ENCODE assay signal across 13 cellular contexts in genomic region chr3:10623578-10624275, GRCh38.
DNase-seq lines count a peak whose midpoint lies in the region; ATAC-seq, FAIRE-seq and TF ChIP-seq lines count a peak whose summit lies in the region.
"Had no signal": no experiment of that assay in that cellular context is flagged by ENCODE, and none has a peak within 500 bp of the region (broad histone marks: within the 10 kb centered on the region; RNA-seq: fewer than 3 reads in every experiment).

No MANE protein-coding gene starts in this region.

- FAIRE-seq in pancreas (lab: Jason Lieb, UNC): no peak
- FAIRE-seq: GM18507 had no signal

- no peaks in the 10 kb centered on the region for H3K4me1 ChIP-seq in pancreas

- no peak overlapping the region for H3K27ac ChIP-seq in pancreas
- H3K27ac ChIP-seq: GM23248 had no signal

- no peak overlapping the region for H3K4me3 ChIP-seq in NB4 (ENCODE audit: low read depth, low read length)
- H3K4me3 ChIP-seq in fibroblast of pulmonary artery (replicated peaks; ENCODE audit: low read depth, low read length): no peak overlapping the region
- no peak overlapping the region for H3K4me3 ChIP-seq in pancreas
- H3K4me3 ChIP-seq: GM23248 had no signal

- TF ChIP-seq POLR2A in NB4 (IDR thresholded peaks at IDR 0.05; ENCODE audit: extremely low read depth, insufficient read length): no peak

- whole genome bisulfite sequencing in pancreas, 2 donors: 72 to 77% methylated on average over 4 of the region's 4 CpGs

- no peaks in the 10 kb centered on the region for H3K9me3 ChIP-seq in pancreas

- no peak for ATAC-seq in pancreas

- TF ChIP-seq CTCF in NB4 (IDR thresholded peaks at IDR 0.05; ENCODE audit: low read depth, low read length) (no peak), fibroblast of pulmonary artery (IDR thresholded peaks at IDR 0.05; ENCODE audit: low read length, missing control alignments) (no peak), pancreas (IDR thresholded peaks at IDR 0.05) (no peak)

- intact Hi-C loops in pancreas (cut with DNase I): no loop called here

- no peaks in the 10 kb centered on the region for H3K27me3 ChIP-seq in pancreas

- H3K36me3 ChIP-seq in pancreas: no peaks in the 10 kb centered on the region

- DNase-seq in activated effector memory CD4-positive, alpha-beta T cell treated with anti-CD3 and anti-CD28 coated beads, Interleukin-2, amount 50 U/mL, for 16 hours: peak; percentile 27
- no peak for DNase-seq in activated effector memory CD4-positive, alpha-beta T cell treated with Interleukin-2 at 50 U/mL for 16 hours
- DNase-seq in NB4 (ENCODE audit: low read depth) (peak; percentile 26), fibroblast of pulmonary artery (ENCODE audit: low read depth) (peak; percentile 0), pancreas (no peak), NOMO-1 (lab: John Stamatoyannopoulos, UW; ENCODE audit: unreplicated experiment in 2 of 2) (no peak)
- no peak for DNase-seq in stimulated activated CD4-positive, alpha-beta T cell treated with anti-CD3 and anti-CD28 coated beads, Interleukin-15, amount 100 ng/mL, for 24 hours
- DNase-seq: C1 segment of cervical spinal cord, Calu3, DMS 273 treated with DMSO at 0.1 percent for 48 hours, GM23248, H7 had no signal

Comparison
In these comparisons a context has a peak if more than half of its experiments do, and no peak if none do; other contexts are left out.
1. DNase-seq: peak in activated effector memory CD4-positive, alpha-beta T cell treated with anti-CD3 and anti-CD28 coated beads, Interleukin-2, amount 50 U/mL, for 16 hours (single experiment), NB4 (single experiment) and fibroblast of pulmonary artery (single experiment); none in activated effector memory CD4-positive, alpha-beta T cell treated with Interleukin-2 at 50 U/mL for 16 hours (single experiment), pancreas (0 of 6), stimulated activated CD4-positive, alpha-beta T cell treated with anti-CD3 and anti-CD28 coated beads, Interleukin-15, amount 100 ng/mL, for 24 hours (single experiment) and NOMO-1 (0 of 2).